In the genomic region with DNA sequence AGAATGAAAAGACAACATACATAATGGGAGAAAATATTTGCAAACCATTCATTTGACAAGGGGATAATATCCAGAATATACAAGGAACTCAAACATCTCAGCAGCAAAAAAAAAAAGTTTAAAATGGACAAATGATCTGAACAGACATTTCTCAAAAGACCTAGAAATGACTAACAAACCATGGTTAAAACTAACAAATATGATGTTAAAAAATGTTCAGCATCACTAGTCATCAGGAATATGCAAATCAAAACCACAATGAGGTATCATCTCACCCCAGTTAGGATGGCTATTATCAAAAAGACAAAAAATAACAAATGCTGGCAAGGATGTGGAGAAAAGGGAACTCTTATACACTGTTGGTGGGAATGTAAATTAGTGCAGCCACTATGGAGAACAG, we compare ENCODE assay signal across 8 cellular contexts. TPM values are rescaled to one million over a fixed set of nuclear protein-coding genes. Genes with fewer than 3 reads are reported as not detected.
DNase-seq lines count a peak whose midpoint lies in the region; ATAC-seq and TF ChIP-seq lines count a peak whose summit lies in the region.
"Not testable (repeated sequence)": the region's sequence is repeated elsewhere in the genome, so short reads cannot be mapped to it uniquely, and the experiment has no call there.

No MANE protein-coding gene starts in this region.

- in situ Hi-C loops in IMR-90 (cut with MboI; ENCODE audit: low sequenced_read_pairs); astrocyte of the cerebellum (cut with HindIII; ENCODE audit: low sequenced_read_pairs): not testable (repeated sequence)

- not testable (repeated sequence) for H4K91ac ChIP-seq in IMR-90 (ENCODE audit: insufficient read depth, low read depth, low read length)

- not testable (repeated sequence) for BruUV-seq in IMR-90 (replicated peaks; lab: Mats Ljungman, UMichigan)

- H3K18ac ChIP-seq in IMR-90 (ENCODE audit: low read depth, low read length): not testable (repeated sequence)

- not testable (repeated sequence) for H4K5ac ChIP-seq in IMR-90 (ENCODE audit: low read depth, low read length)

- not testable (repeated sequence) for H3K9ac ChIP-seq in IMR-90 (ENCODE audit: low read depth, low read length)

- H4K20me1 ChIP-seq in IMR-90 (ENCODE audit: insufficient read depth, low read length): not testable (repeated sequence)

- CTCF ChIA-PET in IMR-90 (lab: Yijun Ruan, JAX): not testable (repeated sequence)

- H2AK5ac ChIP-seq in IMR-90 (ENCODE audit: low read depth, low read length): not testable (repeated sequence)

- H3K79me1 ChIP-seq in IMR-90 (ENCODE audit: low read depth in 1 of 2, low read length in 2 of 2): not testable (repeated sequence)

- H2BK20ac ChIP-seq in IMR-90 (ENCODE audit: low read depth, low read length): not testable (repeated sequence)

- H3K4ac ChIP-seq in IMR-90 (ENCODE audit: low read depth, low read length): not testable (repeated sequence)

- H2BK120ac ChIP-seq in IMR-90 (ENCODE audit: low read depth, low read length): not testable (repeated sequence)

- not testable (repeated sequence) for H3K36me3 ChIP-seq in IMR-90 (ENCODE audit: control insufficient read depth, insufficient read depth, low read length)

- H3K14ac ChIP-seq in IMR-90 (replicated peaks; ENCODE audit: low read depth, low read length): not testable (repeated sequence)

- dilution Hi-C loops in IMR-90 (cut with HindIII; ENCODE audit: low sequenced_read_pairs, unreplicated experiment): not testable (repeated sequence)

- not testable (repeated sequence) for H3K9me3 ChIP-seq in IMR-90 (ENCODE audit: control insufficient read depth, insufficient read depth, low read length)

- H2BK5ac ChIP-seq in IMR-90 (ENCODE audit: low read depth, low read length, poor library complexity, severe bottlenecking): not testable (repeated sequence)

- intact Hi-C loops in IMR-90 (cut with micrococcal nuclease): not testable (repeated sequence)

- not testable (repeated sequence) for H3K4me3 ChIP-seq in IMR-90 (ENCODE audit: insufficient read depth, low read depth, low read length); astrocyte of the cerebellum (ENCODE audit: low read depth, low read length)

- H2AFZ ChIP-seq in IMR-90 (replicated peaks; ENCODE audit: low read length, poor library complexity): not testable (repeated sequence)

- not testable (repeated sequence) for H2AK9ac ChIP-seq in IMR-90 (replicated peaks; ENCODE audit: low read depth, low read length, poor library complexity)

- not testable (repeated sequence) for H3K4me1 ChIP-seq in IMR-90 (ENCODE audit: control insufficient read depth, insufficient read depth, low read length); foreskin keratinocyte

- POLR2A ChIA-PET in IMR-90 (lab: Charles Lee; ENCODE audit: unreplicated experiment): not testable (repeated sequence)

- H4K8ac ChIP-seq in IMR-90 (ENCODE audit: low read depth in 2 of 2, low read length in 2 of 2): not testable (repeated sequence)

- not testable (repeated sequence) for TF ChIP-seq CTCF in IMR-90 (conservative IDR thresholded peaks at IDR 0.05; ENCODE audit: low read depth, low read length); astrocyte of the cerebellum (IDR thresholded peaks at IDR 0.05; ENCODE audit: low read depth, low read length, missing control alignments); foreskin keratinocyte (conservative IDR thresholded peaks at IDR 0.05)

- DNase-seq in EH (ENCODE audit: low read depth) (peak; percentile 39), ELR (ENCODE audit: low read depth) (peak; percentile 57), HCEC 1CT (peak; percentile 56), IMR-90 (peak; percentile 62), amniotic epithelial cell (ENCODE audit: low read depth) (peak; percentile 63), astrocyte of the cerebellum (ENCODE audit: low read depth) (peak; percentile 27), foreskin keratinocyte (peak in 1 of 2 donors; percentile 46), kidney glomerular epithelial cell (lab: John Stamatoyannopoulos, UW) (peak; percentile 11)

- not testable (repeated sequence) for ATAC-seq in IMR-90 (ENCODE audit: low read depth)
- peak; percentile 62 for ATAC-seq in foreskin keratinocyte

- not testable (repeated sequence) for H3K27ac ChIP-seq in IMR-90 (ENCODE audit: insufficient read depth, low read length); foreskin keratinocyte

- H3K9me1 ChIP-seq in IMR-90 (ENCODE audit: insufficient read depth, low read length): not testable (repeated sequence)

- TF ChIP-seq RAD21 in IMR-90 (IDR thresholded peaks at IDR 0.05; ENCODE audit: low read length): not testable (repeated sequence)

- not testable (repeated sequence) for H3K56ac ChIP-seq in IMR-90 (ENCODE audit: extremely low read depth, insufficient read depth, low read length)

- not testable (repeated sequence) for H3K27me3 ChIP-seq in IMR-90 (ENCODE audit: control insufficient read depth, insufficient read depth, low read length); foreskin keratinocyte

- H2BK15ac ChIP-seq in IMR-90 (ENCODE audit: low read depth, low read length): not testable (repeated sequence)

- H3K23ac ChIP-seq in IMR-90 (ENCODE audit: low read depth, low read length): not testable (repeated sequence)

- not testable (repeated sequence) for H3K4me2 ChIP-seq in IMR-90 (ENCODE audit: low read depth, low read length)

- TF ChIP-seq POLR2A in IMR-90 (IDR thresholded peaks at IDR 0.05; ENCODE audit: low read depth, low read length): not testable (repeated sequence)

RNA-seq across cellular contexts. Expression of a gene that starts 9.8 kb away (rescaled TPM):
- 6.1 and 6.7 TPM in 2 replicates for total RNA-seq in IMR-90 (2012; rRNA removed)
- 4.3 and 5.1 TPM in 2 replicates for polyA plus RNA-seq in IMR-90 (2012; rRNA removed)
- polyA plus RNA-seq in IMR-90 (2012; cell fraction: cytosol; rRNA removed): 3.1 and 3.6 TPM in 2 replicates
- polyA plus RNA-seq in IMR-90 (2012; cell fraction: nucleus; rRNA removed; ENCODE audit: low replicate concordance): 5.1 and 13.1 TPM in 2 replicates
- total RNA-seq in foreskin keratinocyte: 22.5 and 23.6 TPM in 2 replicates
- 9.2 and 10.7 TPM in 2 replicates for polyA plus RNA-seq in foreskin keratinocyte
